Comparison of ENCODE assay signal across 9 cellular contexts in the genomic region with DNA sequence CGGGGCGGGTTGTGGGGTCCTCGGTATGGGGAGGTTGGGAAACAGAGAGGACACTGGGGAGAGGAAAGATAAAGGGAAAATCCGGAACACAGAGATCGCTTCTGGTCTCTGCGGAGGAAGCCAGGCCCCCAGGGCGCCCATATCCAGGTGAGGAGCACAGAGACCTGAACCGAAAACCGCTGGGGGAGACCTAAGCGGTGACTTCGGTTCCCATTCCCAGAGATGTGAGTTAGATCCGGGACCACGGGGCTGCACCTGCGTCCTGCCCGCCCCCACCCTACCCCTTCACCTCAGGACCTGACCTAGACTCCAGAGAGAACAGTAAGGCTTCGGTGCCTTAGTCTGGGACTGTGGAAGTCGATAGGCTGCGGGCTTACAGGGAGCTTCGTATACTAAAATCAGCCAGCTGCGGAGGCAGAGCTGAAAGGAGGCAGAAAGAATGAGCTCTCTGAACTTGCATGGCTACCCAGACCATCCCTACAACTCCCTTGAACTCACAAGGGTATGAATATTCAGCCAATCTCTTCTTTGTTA. TPM values are rescaled to one million over a fixed set of nuclear protein-coding genes. Genes with fewer than 3 reads are reported as not detected.
DNase-seq lines count a peak whose midpoint lies in the region; ATAC-seq and TF ChIP-seq lines count a peak whose summit lies in the region.
"Had no signal": no experiment of that assay in that cellular context is flagged by ENCODE, and none has a peak within 500 bp of the region (broad histone marks: within the 10 kb centered on the region; RNA-seq: fewer than 3 reads in every experiment).

No MANE protein-coding gene starts in this region.

- TF ChIP-seq CTCF in DOHH2 (IDR thresholded peaks at IDR 0.05; ENCODE audit: low read depth, low read length, poor library complexity, severe bottlenecking) (no peak), activated B cell treated with CpG ODN at 0.5 μM for 24 hours (IDR thresholded peaks at IDR 0.05) (no peak), psoas muscle (IDR thresholded peaks at IDR 0.05) (no peak)

- ATAC-seq in GM21367 (IDR thresholded peaks at IDR 0.05; ENCODE audit: unreplicated experiment) (peak; percentile 4), activated B cell treated with CpG ODN at 0.5 μM for 24 hours (ENCODE audit: low read depth) (peak; percentile 18), Right ventricle myocardium superior (ENCODE audit: poor library complexity) (peak; percentile 24), psoas muscle (peak; percentile 32 to 49 (median 40))

- H3K79me2 ChIP-seq in DOHH2 (ENCODE audit: control insufficient read depth, low read length), result peaks cover 48% of the 10 kb centered on the region

- DNase-seq in activated B cell treated with CpG ODN at 0.5 μM for 24 hours (no peak), Right ventricle myocardium superior (no peak), psoas muscle (no peak), cerebellar nuclear complex (lab: John Stamatoyannopoulos, UW) (no peak)
- no peak for DNase-seq in stimulated activated CD4-positive, alpha-beta T cell treated with anti-CD3 and anti-CD28 coated beads, Interleukin-4, amount 100 ng/mL, for 1 hour

- H3K27ac ChIP-seq in DOHH2 (ENCODE audit: low read depth, low read length) (peak overlapping the region; percentile 94), HUES6 (ENCODE audit: low read depth, low read length) (peak overlapping the region; percentile 73), psoas muscle (peak overlapping the region; percentile 97)

- H3K4me3 Mint-ChIP-seq in activated B cell treated with CpG ODN at 0.5 μM for 24 hours, result peak overlapping the region; percentile 95

- H3K9ac ChIP-seq in HUES6 (ENCODE audit: low read length), result peak overlapping the region; percentile 97

- intact Hi-C loops in activated B cell treated with CpG ODN at 0.5 μM for 24 hours (cut with micrococcal nuclease) (loop anchor here (1.0 to 2.0 kb wide), 3 partner anchors 15 to 510 kb away; a partner anchor contains a TSS), Right ventricle myocardium superior (cut with DNase I) (no loop called here), psoas muscle (cut with DNase I) (no loop called here)

- no peaks in the 10 kb centered on the region for H3K9me2 ChIP-seq in DOHH2 (replicated peaks; ENCODE audit: control insufficient read depth, low read length)

- H3K27me3 Mint-ChIP-seq in activated B cell treated with CpG ODN at 0.5 μM for 24 hours, result no peaks in the 10 kb centered on the region

- H3K4me1 Mint-ChIP-seq in activated B cell treated with CpG ODN at 0.5 μM for 24 hours, result peaks cover 59% of the 10 kb centered on the region

- H3K4me1 ChIP-seq in DOHH2 (ENCODE audit: control insufficient read depth, low read length), result peaks cover 69% of the 10 kb centered on the region
- peaks cover 10% of the 10 kb centered on the region; the same call in 1 of the 2 replicates for H3K4me1 ChIP-seq in HUES6 (ENCODE audit: control insufficient read depth, insufficient read depth, low read length)
- peaks cover 42% of the 10 kb centered on the region for H3K4me1 ChIP-seq in psoas muscle

- no peaks in the 10 kb centered on the region for H3K9me3 Mint-ChIP-seq in activated B cell treated with CpG ODN at 0.5 μM for 24 hours

- H4K20me1 ChIP-seq in DOHH2 (ENCODE audit: control insufficient read depth, insufficient read depth, low read depth, low read length), result peaks cover 21% of the 10 kb centered on the region

- H3K9me3 ChIP-seq in DOHH2 (ENCODE audit: control insufficient read depth, insufficient read depth, low read length) (no peaks in the 10 kb centered on the region), HUES6 (ENCODE audit: control insufficient read depth, insufficient read depth, low read depth, low read length) (no peaks in the 10 kb centered on the region), psoas muscle (no peaks in the 10 kb centered on the region)

- H3K36me3 ChIP-seq in DOHH2 (ENCODE audit: control insufficient read depth, low read length), result peaks cover 35% of the 10 kb centered on the region
- no peaks in the 10 kb centered on the region; the same call in 1 of the 2 replicates for H3K36me3 ChIP-seq in HUES6 (ENCODE audit: control insufficient read depth, insufficient read depth, low read length)
- H3K36me3 ChIP-seq in psoas muscle (ENCODE audit: insufficient read depth in 1 of 2, low read depth in 1 of 2), result no peaks in the 10 kb centered on the region

- H3F3A ChIP-seq in DOHH2 (ENCODE audit: control insufficient read depth, insufficient read depth), result peaks cover 9% of the 10 kb centered on the region

- H3K4me3 ChIP-seq in DOHH2 (ENCODE audit: low read length), result peak overlapping the region; percentile 94
- peak overlapping the region; percentile 80 for H3K4me3 ChIP-seq in HUES6 (ENCODE audit: low read depth, low read length)
- H3K4me3 ChIP-seq in psoas muscle, result peak overlapping the region; percentile 82

- CTCF ChIA-PET in activated B cell treated with CpG ODN at 0.5 μM for 24 hours (lab: Charles Lee), result interaction anchor here (1.0 to 8.5 kb wide), 2 partner anchors 33 to 100 kb away, joined by 3 to 144 read pairs; no protein-coding TSS in a partner anchor

- H3K27me3 ChIP-seq in DOHH2 (ENCODE audit: control insufficient read depth, low read length) (no peaks in the 10 kb centered on the region), HUES6 (ENCODE audit: control insufficient read depth, insufficient read depth, low read length) (no peaks in the 10 kb centered on the region), psoas muscle (ENCODE audit: insufficient read depth in 3 of 3, low read length in 2 of 3) (no peaks in the 10 kb centered on the region)

- H3K27ac Mint-ChIP-seq in activated B cell treated with CpG ODN at 0.5 μM for 24 hours, result peak overlapping the region; percentile 93

- POLR2A ChIA-PET in activated B cell treated with CpG ODN at 0.5 μM for 24 hours (lab: Charles Lee), result interaction anchor here (0.7 to 2.3 kb wide), 9 partner anchors 9 to 320 kb away, joined by 3 to 10 read pairs (median 4); a partner anchor contains a TSS

- H3K4me2 ChIP-seq in DOHH2 (ENCODE audit: low read length), result peak overlapping the region; percentile 81

- WGBS in psoas muscle, 3 donors, result 2% methylated on average over 17 to 20 of the region's 20 CpGs

- H3K36me3 Mint-ChIP-seq in activated B cell treated with CpG ODN at 0.5 μM for 24 hours (ENCODE audit: low read depth), result peaks cover 15% of the 10 kb centered on the region

RNA-seq across cellular contexts. Expression of a gene that starts 0.5 kb away (rescaled TPM):
- total RNA-seq in activated B cell treated with CpG ODN at 0.5 μM for 24 hours (76.6 and 84.1 TPM in 2 replicates), Right ventricle myocardium superior (21.9 TPM), psoas muscle (1 to 10 TPM; 6.5 to 9.2 (median 8.0) TPM)
- 1 to 10 TPM; 4.2 to 9.4 (median 5.3) TPM for polyA plus RNA-seq in psoas muscle

RNA-seq across cellular contexts. Expression of a gene that starts 50.5 kb away (rescaled TPM):
- total RNA-seq in activated B cell treated with CpG ODN at 0.5 μM for 24 hours (not detected in 2 replicates), Right ventricle myocardium superior (not detected), psoas muscle (not detected)
- not detected for polyA plus RNA-seq in psoas muscle
- total RNA-seq: subcutaneous adipose tissue had no signal
